1 cellular context compared by ENCODE assay signal in the genomic region with DNA sequence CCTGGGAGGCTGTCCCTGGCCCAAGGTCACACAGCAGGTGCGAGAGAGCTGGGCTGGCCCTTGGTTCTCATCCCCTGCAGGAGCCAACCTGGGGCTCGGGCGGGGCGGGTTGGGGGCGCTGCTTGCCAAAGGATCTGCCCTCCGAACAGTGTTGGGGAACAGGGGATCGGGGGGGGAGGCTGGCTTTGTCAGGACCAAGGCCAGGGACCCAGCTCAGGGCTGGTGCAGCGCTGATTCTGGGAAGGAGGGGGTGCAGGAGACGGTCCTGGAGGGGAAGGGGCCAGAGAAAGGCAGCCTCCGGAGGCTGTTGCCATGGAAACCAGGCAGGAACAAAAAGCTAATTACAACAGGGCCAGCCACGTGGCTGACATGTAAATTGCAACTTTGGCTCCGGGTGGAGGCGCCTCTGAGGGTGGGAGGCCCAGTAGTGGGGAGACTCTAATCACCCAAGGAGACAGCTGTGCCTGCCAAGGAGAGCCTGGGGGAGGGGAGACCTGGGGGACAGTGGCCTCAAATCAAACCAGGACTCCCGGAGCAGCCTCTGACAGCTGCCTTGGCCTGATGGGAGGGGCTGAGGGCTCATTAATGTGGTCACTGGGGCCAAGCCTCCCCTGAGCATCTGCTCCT.
A peak's percentile ranks its signal among the peaks of the same experiment; 100 is the strongest.
TF ChIP-seq lines count a peak whose summit lies in the region.

No MANE protein-coding gene starts in this region.

TF ChIP-seq in HEK293, 187 proteins besides CTCF, POLR2A, EP300 and RAD21 (continued from another document):
- TF ChIP-seq, protein P1, sequence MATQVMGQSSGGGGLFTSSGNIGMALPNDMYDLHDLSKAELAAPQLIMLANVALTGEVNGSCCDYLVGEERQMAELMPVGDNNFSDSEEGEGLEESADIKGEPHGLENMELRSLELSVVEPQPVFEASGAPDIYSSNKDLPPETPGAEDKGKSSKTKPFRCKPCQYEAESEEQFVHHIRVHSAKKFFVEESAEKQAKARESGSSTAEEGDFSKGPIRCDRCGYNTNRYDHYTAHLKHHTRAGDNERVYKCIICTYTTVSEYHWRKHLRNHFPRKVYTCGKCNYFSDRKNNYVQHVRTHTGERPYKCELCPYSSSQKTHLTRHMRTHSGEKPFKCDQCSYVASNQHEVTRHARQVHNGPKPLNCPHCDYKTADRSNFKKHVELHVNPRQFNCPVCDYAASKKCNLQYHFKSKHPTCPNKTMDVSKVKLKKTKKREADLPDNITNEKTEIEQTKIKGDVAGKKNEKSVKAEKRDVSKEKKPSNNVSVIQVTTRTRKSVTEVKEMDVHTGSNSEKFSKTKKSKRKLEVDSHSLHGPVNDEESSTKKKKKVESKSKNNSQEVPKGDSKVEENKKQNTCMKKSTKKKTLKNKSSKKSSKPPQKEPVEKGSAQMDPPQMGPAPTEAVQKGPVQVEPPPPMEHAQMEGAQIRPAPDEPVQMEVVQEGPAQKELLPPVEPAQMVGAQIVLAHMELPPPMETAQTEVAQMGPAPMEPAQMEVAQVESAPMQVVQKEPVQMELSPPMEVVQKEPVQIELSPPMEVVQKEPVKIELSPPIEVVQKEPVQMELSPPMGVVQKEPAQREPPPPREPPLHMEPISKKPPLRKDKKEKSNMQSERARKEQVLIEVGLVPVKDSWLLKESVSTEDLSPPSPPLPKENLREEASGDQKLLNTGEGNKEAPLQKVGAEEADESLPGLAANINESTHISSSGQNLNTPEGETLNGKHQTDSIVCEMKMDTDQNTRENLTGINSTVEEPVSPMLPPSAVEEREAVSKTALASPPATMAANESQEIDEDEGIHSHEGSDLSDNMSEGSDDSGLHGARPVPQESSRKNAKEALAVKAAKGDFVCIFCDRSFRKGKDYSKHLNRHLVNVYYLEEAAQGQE (tag by site-specific recombination; IDR thresholded peaks at IDR 0.05) = peak; percentile 92
- TF ChIP-seq MEIS1 (CRISPR knock-in tag; IDR thresholded peaks at IDR 0.05; ENCODE audit: borderline replicate concordance) = no peak
- peak; percentile 24; the same call in 1 of the 2 replicates for TF ChIP-seq SP7 (tag by site-specific recombination; IDR thresholded peaks at IDR 0.05)
- TF ChIP-seq ZNF354C (tag by site-specific recombination; IDR thresholded peaks at IDR 0.05; ENCODE audit: borderline replicate concordance, low read depth) = no peak
- peak; percentile 76 for TF ChIP-seq GLIS1 (tag by site-specific recombination; IDR thresholded peaks at IDR 0.05)
TF ChIP-seq in HEK293: peak in this region for 6.
